8 cellular contexts compared by ENCODE assay signal in the genomic region with DNA sequence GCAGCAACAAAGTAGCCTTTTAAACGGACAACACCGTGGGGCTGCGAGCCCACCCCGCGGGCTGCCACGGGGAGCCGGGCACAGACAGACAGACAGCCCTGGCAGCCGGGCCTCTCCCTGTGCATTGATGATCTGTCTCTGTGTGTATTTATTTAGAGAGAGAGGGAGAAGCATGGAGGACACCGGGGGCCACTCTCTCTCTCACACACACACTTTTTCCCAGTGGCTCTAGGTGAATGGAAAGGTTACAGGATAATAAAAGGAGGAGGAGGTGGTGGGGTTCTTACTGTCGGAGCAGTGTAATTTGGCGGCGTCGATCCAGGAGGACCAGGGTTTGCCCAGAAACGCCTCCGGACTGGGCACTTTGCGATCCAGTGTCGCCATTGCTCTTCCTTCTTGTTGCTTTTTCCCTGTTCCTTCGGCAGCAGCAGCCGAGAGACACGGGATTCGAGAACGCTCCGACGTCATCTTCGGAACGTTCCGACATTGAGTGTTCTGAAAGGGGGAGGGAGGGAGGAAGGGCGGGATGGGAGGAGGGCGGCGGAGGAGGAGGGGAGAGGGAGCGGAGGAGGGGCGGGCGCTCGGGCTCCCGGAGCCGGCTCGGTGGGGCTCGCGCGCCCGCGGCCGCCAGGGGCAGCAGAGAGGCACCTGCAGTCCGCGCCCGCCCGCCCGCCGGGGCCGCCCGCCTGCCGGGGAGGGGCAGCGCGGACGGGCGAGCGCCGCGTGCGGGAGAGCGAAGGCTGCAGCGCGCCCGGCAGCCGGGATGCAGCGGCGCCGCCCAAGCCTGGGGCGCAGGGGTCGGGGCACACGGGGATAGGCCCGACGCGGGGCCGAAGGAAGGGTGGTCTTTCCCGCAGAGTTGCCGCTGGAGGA. TPM values are rescaled to one million over a fixed set of nuclear protein-coding genes. Genes with fewer than 3 reads are reported as not detected.
DNase-seq lines count a peak whose midpoint lies in the region; ATAC-seq and TF ChIP-seq lines count a peak whose summit lies in the region.

A gene with protein sequence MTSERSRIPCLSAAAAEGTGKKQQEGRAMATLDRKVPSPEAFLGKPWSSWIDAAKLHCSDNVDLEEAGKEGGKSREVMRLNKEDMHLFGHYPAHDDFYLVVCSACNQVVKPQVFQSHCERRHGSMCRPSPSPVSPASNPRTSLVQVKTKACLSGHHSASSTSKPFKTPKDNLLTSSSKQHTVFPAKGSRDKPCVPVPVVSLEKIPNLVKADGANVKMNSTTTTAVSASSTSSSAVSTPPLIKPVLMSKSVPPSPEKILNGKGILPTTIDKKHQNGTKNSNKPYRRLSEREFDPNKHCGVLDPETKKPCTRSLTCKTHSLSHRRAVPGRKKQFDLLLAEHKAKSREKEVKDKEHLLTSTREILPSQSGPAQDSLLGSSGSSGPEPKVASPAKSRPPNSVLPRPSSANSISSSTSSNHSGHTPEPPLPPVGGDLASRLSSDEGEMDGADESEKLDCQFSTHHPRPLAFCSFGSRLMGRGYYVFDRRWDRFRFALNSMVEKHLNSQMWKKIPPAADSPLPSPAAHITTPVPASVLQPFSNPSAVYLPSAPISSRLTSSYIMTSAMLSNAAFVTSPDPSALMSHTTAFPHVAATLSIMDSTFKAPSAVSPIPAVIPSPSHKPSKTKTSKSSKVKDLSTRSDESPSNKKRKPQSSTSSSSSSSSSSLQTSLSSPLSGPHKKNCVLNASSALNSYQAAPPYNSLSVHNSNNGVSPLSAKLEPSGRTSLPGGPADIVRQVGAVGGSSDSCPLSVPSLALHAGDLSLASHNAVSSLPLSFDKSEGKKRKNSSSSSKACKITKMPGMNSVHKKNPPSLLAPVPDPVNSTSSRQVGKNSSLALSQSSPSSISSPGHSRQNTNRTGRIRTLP (minus strand): TSS at position 509 of the 873 bp plus-strand sequence. CDS start 41 bp downstream, at position 468.

- DNase-seq in NCI-H146 treated with DMSO at 0.1 percent for 48 hours (lab: John Stamatoyannopoulos, UW; ENCODE audit: unreplicated experiment) (peak; percentile 84), T-cell (peak; percentile 76 to 94 (median 85)), adrenal gland (peak; percentile 96 to 98 (median 97)), heart right ventricle (peak; percentile 94 to 95), pons (ENCODE audit: low spot score) (peak; percentile 97), tibial nerve (ENCODE audit: low spot score in 2 of 2) (peak; percentile 90 to 93)

- POLR2A ChIA-PET in T-cell (lab: Charles Lee) = no interaction called here

- peak; percentile 95 for ATAC-seq in HG02642 (IDR thresholded peaks at IDR 0.05; ENCODE audit: poor library complexity, unreplicated experiment)
- peak; percentile 93 to 97 (median 94) for ATAC-seq in T-cell (replicated peaks in 1 of 4)
- ATAC-seq in heart right ventricle = peak; percentile 95 to 98 (median 96)

- 0 to 2% (median 0%) methylated on average over 24 to 77 of the region's 77 CpGs for WGBS in adrenal gland, 4 donors
- WGBS in heart right ventricle, 2 donors = 0% methylated on average over 59 to 76 of the region's 77 CpGs
- 0 to 1% methylated on average over 64 to 73 of the region's 77 CpGs for WGBS in tibial nerve, 2 donors

- no peaks in the 10 kb centered on the region for H3K9me3 Mint-ChIP-seq in T-cell

- H3K27me3 ChIP-seq in adrenal gland = no peaks in the 10 kb centered on the region
- peaks cover 0 to 18% (median 0%) of the 10 kb centered on the region in 7 donors for H3K27me3 ChIP-seq in heart right ventricle
- no peaks in the 10 kb centered on the region for H3K27me3 ChIP-seq in tibial nerve

- no peaks in the 10 kb centered on the region for H3K36me3 ChIP-seq in ES-I3 (ENCODE audit: insufficient read depth, low read length)
- H3K36me3 ChIP-seq in adrenal gland (replicated peaks in 1 of 2) = no peaks in the 10 kb centered on the region
- peaks cover 0 to 14% (median 0%) of the 10 kb centered on the region in 9 donors for H3K36me3 ChIP-seq in heart right ventricle
- H3K36me3 ChIP-seq in tibial nerve = no peaks in the 10 kb centered on the region

- H3K4me1 Mint-ChIP-seq in T-cell = peaks cover 64 to 73% (median 71%) of the 10 kb centered on the region in 3 donors

- no peaks in the 10 kb centered on the region for H3K27me3 Mint-ChIP-seq in T-cell

- H3K36me3 Mint-ChIP-seq in T-cell = peaks cover 14% of the 10 kb centered on the region

- peak within 1 kb of the TSS; percentile 84 for H3K9ac ChIP-seq in ES-I3 (ENCODE audit: low read depth, low read length)

- peak in 4 of 6 experiments; percentile 16 to 93 (median 68) for TF ChIP-seq CTCF in adrenal gland (IDR thresholded peaks at IDR 0.05)
- TF ChIP-seq CTCF in heart right ventricle (IDR thresholded peaks at IDR 0.05) = peak; percentile 29 to 89 (median 58)
- TF ChIP-seq CTCF in tibial nerve (IDR thresholded peaks at IDR 0.05) = peak; percentile 48 to 99 (median 91)

- TF ChIP-seq EP300 in tibial nerve (IDR thresholded peaks at IDR 0.05) = peak in 1 of 2 donors; percentile 92

- H3K4me3 ChIP-seq in adrenal gland (peak within 1 kb of the TSS in 3 of 4 donors; percentile 26 to 72 (median 69)), heart right ventricle (peak within 1 kb of the TSS; percentile 67 to 98 (median 80)), tibial nerve (peak within 1 kb of the TSS; percentile 69 to 90 (median 83))

- peak in 1 of 2 donors; percentile 94 for TF ChIP-seq POLR2A in adrenal gland (IDR thresholded peaks at IDR 0.05)
- peak; percentile 53 to 83 for TF ChIP-seq POLR2A in tibial nerve (IDR thresholded peaks at IDR 0.05)

- intact Hi-C loops in adrenal gland (cut with DNase I) (loop anchor here (5.0 to 10.0 kb wide), 3 partner anchors 112 to 222 kb away; no protein-coding TSS in a partner anchor), heart right ventricle (cut with DNase I) (loop anchor here in 7 of 10 donors (1.0 to 10.0 kb wide), 8 partner anchors 112 to 290 kb away; no protein-coding TSS in a partner anchor)

- CTCF ChIA-PET in T-cell (lab: Charles Lee) = interaction anchor here (0.6 to 1.7 kb wide), 10 partner anchors 10 to 222 kb away, joined by 3 to 5 read pairs (median 3); no protein-coding TSS in a partner anchor

- peak within 1 kb of the TSS; percentile 92 to 94 for H3K27ac Mint-ChIP-seq in T-cell

- H3K4me1 ChIP-seq in ES-I3 (ENCODE audit: insufficient read depth, low read length) (peaks cover 15% of the 10 kb centered on the region), adrenal gland (replicated peaks in 1 of 2) (peaks cover 16 to 20% of the 10 kb centered on the region in 2 donors), heart right ventricle (peaks cover 0 to 34% (median 11%) of the 10 kb centered on the region in 9 donors), tibial nerve (peaks cover 0 to 40% (median 12%) of the 10 kb centered on the region in 4 donors)

- H3K27ac ChIP-seq in adrenal gland = peak within 1 kb of the TSS; percentile 34 to 96 (median 89)
- H3K27ac ChIP-seq in heart right ventricle = peak within 1 kb of the TSS; percentile 34 to 92 (median 78)
- H3K27ac ChIP-seq in tibial nerve = peak within 1 kb of the TSS; percentile 84 to 92 (median 89)

- peak within 1 kb of the TSS; percentile 97 to 98 (median 97) for H3K4me3 Mint-ChIP-seq in T-cell

- H3K9me3 ChIP-seq in ES-I3 (ENCODE audit: control insufficient read depth, insufficient read depth, low read length) (no peaks in the 10 kb centered on the region), adrenal gland (replicated peaks in 1 of 3) (no peaks in the 10 kb centered on the region), heart right ventricle (no peaks in the 10 kb centered on the region), tibial nerve (no peaks in the 10 kb centered on the region)

RNA-seq across cellular contexts. Expression of the gene that starts here (rescaled TPM):
- 10 to 100 TPM; 42.3 to 54.7 (median 47.4) TPM for total RNA-seq in T-cell
- total RNA-seq in adrenal gland = 10 to 100 TPM in 4 of 8 donors, 1 to 10 TPM in 4; 3.6 to 24.6 (median 10.6) TPM
- polyA plus RNA-seq in adrenal gland = 1 to 10 TPM; 4.9 to 9.6 (median 7.4) TPM
- total RNA-seq in heart right ventricle = 1 to 10 TPM; 3.1 to 7.2 (median 5.6) TPM
- 1 to 10 TPM; 1.7 to 2.9 TPM for polyA plus RNA-seq in heart right ventricle
- total RNA-seq in tibial nerve = 10 to 100 TPM; 14.6 to 22.5 (median 19.1) TPM

Comparison
In these comparisons a context has a peak if more than half of its experiments do, and no peak if none do; other contexts are left out.
1. Peak in every context shown above with its lines: DNase-seq, ATAC-seq, H3K4me3 ChIP-seq and H3K27ac ChIP-seq.